Comparison of ENCODE assay signal across 8 cellular contexts in genomic region chr1:155003766-155004351, GRCh38. TPM values are rescaled to one million over a fixed set of nuclear protein-coding genes. Genes with fewer than 3 reads are reported as not detected.
DNase-seq lines count a peak whose midpoint lies in the region; ATAC-seq and TF ChIP-seq lines count a peak whose summit lies in the region.

No MANE protein-coding gene starts in this region.

- DNase-seq in CD14-positive monocyte (ENCODE audit: low spot score): no peak
- peak; percentile 42 for DNase-seq in HT-29 (ENCODE audit: low spot score)
- peak; percentile 50 for DNase-seq in activated CD4-positive, alpha-beta memory T cell treated with anti-CD3 and anti-CD28 coated beads, Interleukin-2, amount 10 ng/mL, durations not matched to agents 7 days and 5 days
- DNase-seq in foreskin keratinocyte: no peak
- no peak for DNase-seq in GM19238 (ENCODE audit: insufficient read length, low spot score)
- DNase-seq in activated CD4-positive, CD25-positive, alpha-beta regulatory T cell (lab: John Stamatoyannopoulos, UW): no peak
- DNase-seq in stimulated activated naive CD4-positive, alpha-beta T cell (lab: John Stamatoyannopoulos, UW): no peak

- H3K27me3 Mint-ChIP-seq in CD14-positive monocyte (ENCODE audit: low read depth in 3 of 3): peaks cover 0 to 2% (median 0%) of the 10 kb centered on the region in 3 donors
- H3K27me3 Mint-ChIP-seq in activated CD4-positive, alpha-beta memory T cell treated with anti-CD3 and anti-CD28 coated beads, Interleukin-2, amount 10 ng/mL, durations not matched to agents 7 days and 5 days: no peaks in the 10 kb centered on the region

- peaks cover 47% of the 10 kb centered on the region for H3K4me1 Mint-ChIP-seq in CD14-positive monocyte
- peaks cover 56% of the 10 kb centered on the region for H3K4me1 Mint-ChIP-seq in activated CD4-positive, alpha-beta memory T cell treated with anti-CD3 and anti-CD28 coated beads, Interleukin-2, amount 10 ng/mL, durations not matched to agents 7 days and 5 days

- H4K20me1 ChIP-seq in neural cell (ENCODE audit: insufficient read depth): no peaks in the 10 kb centered on the region

- no peaks in the 10 kb centered on the region for H3K36me3 ChIP-seq in neural cell (ENCODE audit: insufficient read depth, low read length)

- peak overlapping the region; percentile 36 for H3K9ac ChIP-seq in neural cell (ENCODE audit: low read length)

- no peak for TF ChIP-seq EP300 in neural cell (conservative IDR thresholded peaks at IDR 0.05; ENCODE audit: poor library complexity, severe bottlenecking)

- intact Hi-C loops in CD14-positive monocyte (cut with micrococcal nuclease): loop anchor here (2.0 to 5.0 kb wide), 4 partner anchors 13 to 58 kb away; partner anchors contain the start of genes PYGO2 (in 2 of the 2), ADAM15 (in 1 of the 2) and EFNA4 (in 1 of the 2)

- CTCF ChIA-PET in activated CD4-positive, alpha-beta memory T cell treated with anti-CD3 and anti-CD28 coated beads, Interleukin-2, amount 10 ng/mL, durations not matched to agents 7 days and 5 days (lab: Charles Lee): interaction anchor here (6.2 kb wide), 1 partner anchor 14 kb away, joined by 39 read pairs; no protein-coding TSS in a partner anchor

- peak overlapping the region; percentile 95 to 98 for H3K4me3 Mint-ChIP-seq in CD14-positive monocyte
- H3K4me3 Mint-ChIP-seq in activated CD4-positive, alpha-beta memory T cell treated with anti-CD3 and anti-CD28 coated beads, Interleukin-2, amount 10 ng/mL, durations not matched to agents 7 days and 5 days: peak overlapping the region; percentile 90

- peaks cover 3 to 7% of the 10 kb centered on the region in 2 donors for H3K36me3 Mint-ChIP-seq in CD14-positive monocyte
- H3K36me3 Mint-ChIP-seq in activated CD4-positive, alpha-beta memory T cell treated with anti-CD3 and anti-CD28 coated beads, Interleukin-2, amount 10 ng/mL, durations not matched to agents 7 days and 5 days (ENCODE audit: low read depth): peaks cover 23% of the 10 kb centered on the region

- H2AFZ ChIP-seq in neural cell (ENCODE audit: low read depth, low read length): no peak overlapping the region

- no peak for TF ChIP-seq RAD21 in neural cell (conservative IDR thresholded peaks at IDR 0.05)

- H3K4me3 ChIP-seq in neural cell (ENCODE audit: low read length): peak overlapping the region; percentile 58

- peaks cover 3% of the 10 kb centered on the region for H3F3A ChIP-seq in neural cell (ENCODE audit: insufficient read depth, low read length, poor library complexity, severe bottlenecking)

- H3K9me3 ChIP-seq in neural cell (ENCODE audit: low read length): no peaks in the 10 kb centered on the region

- H3K27ac ChIP-seq in foreskin keratinocyte: peak overlapping the region; percentile 74
- H3K27ac ChIP-seq in neural cell (ENCODE audit: low read length): no peak overlapping the region

- H3K79me2 ChIP-seq in neural cell (replicated peaks; ENCODE audit: insufficient read depth, low read length): no peaks in the 10 kb centered on the region

- no peak overlapping the region for H3K4me2 ChIP-seq in neural cell (ENCODE audit: low read length)

- peak overlapping the region; percentile 92 to 100 (median 98) for H3K27ac Mint-ChIP-seq in CD14-positive monocyte
- H3K27ac Mint-ChIP-seq in activated CD4-positive, alpha-beta memory T cell treated with anti-CD3 and anti-CD28 coated beads, Interleukin-2, amount 10 ng/mL, durations not matched to agents 7 days and 5 days: peak overlapping the region; percentile 90

- H3K9me3 Mint-ChIP-seq in CD14-positive monocyte: no peaks in the 10 kb centered on the region
- H3K9me3 Mint-ChIP-seq in activated CD4-positive, alpha-beta memory T cell treated with anti-CD3 and anti-CD28 coated beads, Interleukin-2, amount 10 ng/mL, durations not matched to agents 7 days and 5 days: no peaks in the 10 kb centered on the region

- POLR2A ChIA-PET in activated CD4-positive, alpha-beta memory T cell treated with anti-CD3 and anti-CD28 coated beads, Interleukin-2, amount 10 ng/mL, durations not matched to agents 7 days and 5 days (lab: Charles Lee): interaction anchor here (0.9 to 13.2 kb wide), 4 partner anchors 10 to 30 kb away, joined by 3 to 203 read pairs (median 8); partner anchors contain the start of gene CKS1B

- H3K4me1 ChIP-seq in foreskin keratinocyte: peaks cover 13% of the 10 kb centered on the region

- no peak for ATAC-seq in foreskin keratinocyte

- H3K27me3 ChIP-seq in foreskin keratinocyte (no peaks in the 10 kb centered on the region), neural cell (ENCODE audit: insufficient read depth, low read depth, low read length) (peaks cover 9% of the 10 kb centered on the region)

- TF ChIP-seq CTCF in CD14-positive monocyte (IDR thresholded peaks at IDR 0.05) (no peak), foreskin keratinocyte (conservative IDR thresholded peaks at IDR 0.05) (no peak), neural cell (IDR thresholded peaks at IDR 0.05; ENCODE audit: poor library complexity, severe bottlenecking) (no peak)

- no peaks in the 10 kb centered on the region for H3K9me2 ChIP-seq in neural cell (ENCODE audit: insufficient read depth, low read length)

TF ChIP-seq in neural cell, 6 proteins besides CTCF, POLR2A, EP300 and RAD21 (continues in another document):
- no peak for TF ChIP-seq EZH2 (IDR thresholded peaks at IDR 0.05; ENCODE audit: borderline replicate concordance, insufficient read depth, low read length, poor library complexity, severe bottlenecking)
- TF ChIP-seq REST (IDR thresholded peaks at IDR 0.05; ENCODE audit: borderline replicate concordance): no peak
- TF ChIP-seq MXI1 (conservative IDR thresholded peaks at IDR 0.05; ENCODE audit: poor library complexity, severe bottlenecking): no peak
- TF ChIP-seq SMC3 (conservative IDR thresholded peaks at IDR 0.05; ENCODE audit: poor library complexity): no peak
- no peak for TF ChIP-seq TAF1 (IDR thresholded peaks at IDR 0.05; ENCODE audit: low read depth)

RNA-seq across cellular contexts. Expression of gene ZBTB7B, which starts 1.3 kb away (rescaled TPM):
- polyA plus RNA-seq in CD14-positive monocyte: 1 to 10 TPM; 6.3 to 9.6 TPM
- 81.9 and 83.4 TPM in 2 replicates for total RNA-seq in HT-29 (2014; rRNA removed; shearing (Covaris generic))
- total RNA-seq in activated CD4-positive, alpha-beta memory T cell treated with anti-CD3 and anti-CD28 coated beads, Interleukin-2, amount 10 ng/mL, durations not matched to agents 7 days and 5 days: 100 to 1,000 TPM; 151 to 152 TPM
- 26.2 and 32.8 TPM in 2 replicates for total RNA-seq in foreskin keratinocyte
- polyA plus RNA-seq in foreskin keratinocyte: 17.3 and 19.4 TPM in 2 replicates
- 0.38 and 0.54 TPM in 2 replicates for polyA plus RNA-seq in neural cell
- 0.24 and 0.46 TPM in 2 replicates for polyA minus RNA-seq in neural cell

RNA-seq across cellular contexts. Expression of gene LENEP, which starts 10.5 kb away (rescaled TPM):
- not detected for polyA plus RNA-seq in CD14-positive monocyte
- total RNA-seq in HT-29 (2014; rRNA removed; shearing (Covaris generic)): 0.16 and 0.18 TPM in 2 replicates
- total RNA-seq in activated CD4-positive, alpha-beta memory T cell treated with anti-CD3 and anti-CD28 coated beads, Interleukin-2, amount 10 ng/mL, durations not matched to agents 7 days and 5 days: 1 to 10 TPM in 1 of 2 experiments, under 1 TPM in 1; 0.35 to 1.2 TPM
- total RNA-seq in foreskin keratinocyte: not detected in 2 replicates
- not detected in 2 replicates for polyA plus RNA-seq in foreskin keratinocyte
- 3.9 TPM in 1 of 2 replicates, not detected in the other for polyA plus RNA-seq in neural cell
- 1.7 and 2.4 TPM in 2 replicates for polyA minus RNA-seq in neural cell

RNA-seq across cellular contexts. Expression of gene FLAD1, which starts 20.7 kb away (rescaled TPM):
- polyA plus RNA-seq in CD14-positive monocyte: 10 to 100 TPM; 31.5 to 35.1 TPM
- total RNA-seq in HT-29 (2014; rRNA removed; shearing (Covaris generic)): 83.1 and 85.5 TPM in 2 replicates
- 10 to 100 TPM; 34.7 to 35.1 TPM for total RNA-seq in activated CD4-positive, alpha-beta memory T cell treated with anti-CD3 and anti-CD28 coated beads, Interleukin-2, amount 10 ng/mL, durations not matched to agents 7 days and 5 days
- total RNA-seq in foreskin keratinocyte: 52.9 and 61.6 TPM in 2 replicates
- polyA plus RNA-seq in foreskin keratinocyte: 51.1 and 54.6 TPM in 2 replicates
- polyA plus RNA-seq in neural cell: 68.6 and 79.5 TPM in 2 replicates
- 37.5 and 39.2 TPM in 2 replicates for polyA minus RNA-seq in neural cell

RNA-seq across cellular contexts. Expression of gene CKS1B, which starts 29.4 kb away (rescaled TPM):
- polyA plus RNA-seq in CD14-positive monocyte (10 to 100 TPM; 18.0 to 22.6 TPM), foreskin keratinocyte (332 and 402 TPM in 2 replicates), neural cell (22.4 and 29.0 TPM in 2 replicates)
- total RNA-seq in HT-29 (2014; rRNA removed; shearing (Covaris generic)): 189 and 196 TPM in 2 replicates
- total RNA-seq in activated CD4-positive, alpha-beta memory T cell treated with anti-CD3 and anti-CD28 coated beads, Interleukin-2, amount 10 ng/mL, durations not matched to agents 7 days and 5 days: 100 to 1,000 TPM; 151 to 162 TPM
- total RNA-seq in foreskin keratinocyte: 236 and 285 TPM in 2 replicates
- 8.8 and 11.6 TPM in 2 replicates for polyA minus RNA-seq in neural cell

RNA-seq across cellular contexts. Expression of gene DCST2, which starts 29.7 kb away (rescaled TPM):
- polyA plus RNA-seq in CD14-positive monocyte: not detected
- 0.70 and 3.3 TPM in 2 replicates for total RNA-seq in HT-29 (2014; rRNA removed; shearing (Covaris generic))
- under 1 TPM; 0.18 to 0.40 TPM for total RNA-seq in activated CD4-positive, alpha-beta memory T cell treated with anti-CD3 and anti-CD28 coated beads, Interleukin-2, amount 10 ng/mL, durations not matched to agents 7 days and 5 days
- total RNA-seq in foreskin keratinocyte: 0.07 and 0.27 TPM in 2 replicates
- 0.11 and 0.12 TPM in 2 replicates for polyA plus RNA-seq in foreskin keratinocyte
- 0.76 and 1.8 TPM in 2 replicates for polyA plus RNA-seq in neural cell
- polyA minus RNA-seq in neural cell: 0.23 and 0.49 TPM in 2 replicates

Comparison
In these comparisons a context has a peak if more than half of its experiments do, and no peak if none do; other contexts are left out.
1. DNase-seq: peak in HT-29 (single experiment) and activated CD4-positive, alpha-beta memory T cell treated with anti-CD3 and anti-CD28 coated beads, Interleukin-2, amount 10 ng/mL, durations not matched to agents 7 days and 5 days (single experiment); none in CD14-positive monocyte (single experiment), foreskin keratinocyte (0 of 2), GM19238 (single experiment), activated CD4-positive, CD25-positive, alpha-beta regulatory T cell (0 of 4) and stimulated activated naive CD4-positive, alpha-beta T cell (0 of 6).